ENCODE assay signal across 8 cellular contexts in the genomic region with DNA sequence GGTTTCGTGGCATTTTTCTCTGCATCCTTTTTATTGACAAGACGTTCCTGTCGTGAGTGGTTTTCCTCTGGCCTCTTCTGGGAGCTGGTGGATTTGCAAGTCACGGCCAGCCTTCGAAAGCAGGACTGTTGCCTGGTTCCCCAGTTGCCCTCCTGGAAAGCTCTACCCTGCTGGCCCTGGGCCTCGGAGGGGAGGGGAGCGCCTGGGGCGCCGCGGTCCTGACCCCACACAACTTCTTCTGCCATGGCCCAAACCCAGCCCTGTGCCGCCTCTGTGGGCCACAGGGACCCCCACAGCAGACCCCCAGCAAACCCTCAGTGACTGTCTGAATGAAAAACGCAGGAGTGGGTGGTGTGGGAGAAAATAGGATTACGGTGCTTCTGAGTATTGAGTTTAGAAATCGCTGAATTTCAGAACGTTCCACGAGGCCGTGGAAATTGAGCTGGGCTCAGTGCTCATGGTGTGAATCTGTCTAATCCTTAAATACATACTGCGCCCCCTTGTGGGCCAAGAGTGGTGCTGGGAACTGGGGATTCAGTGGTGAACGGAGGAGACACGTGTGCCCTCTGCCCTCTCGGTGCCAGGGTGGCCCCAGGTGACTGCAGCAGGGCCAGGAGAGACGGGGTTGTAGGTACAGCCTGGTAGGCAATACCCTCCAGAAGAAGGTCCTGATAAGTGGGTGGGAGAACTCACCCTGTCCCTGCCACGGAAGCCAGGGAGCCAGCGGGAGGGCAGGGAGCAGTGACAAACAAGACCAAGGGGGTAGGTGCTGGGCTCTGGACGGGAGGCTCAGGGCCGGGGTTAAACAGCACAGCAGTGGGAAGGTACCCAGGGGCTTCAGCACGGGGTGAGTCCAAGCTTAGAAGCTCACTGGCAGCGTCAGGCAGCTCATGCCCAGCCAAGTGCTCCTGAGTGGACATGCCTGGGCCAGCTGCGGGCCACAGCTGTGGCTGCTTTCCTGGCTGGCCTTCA.
DNase-seq lines count a peak whose midpoint lies in the region; ATAC-seq, FAIRE-seq and TF ChIP-seq lines count a peak whose summit lies in the region.

No MANE protein-coding gene starts in this region.

- peaks cover 2 to 19% (median 6%) of the 10 kb centered on the region in 3 donors for H3K27me3 Mint-ChIP-seq in immature natural killer cell (ENCODE audit: low read depth in 3 of 3)

- H3K27ac Mint-ChIP-seq in immature natural killer cell = peak overlapping the region in 2 of 6 donors; percentile 13 to 16

- no peak overlapping the region for H3K4me3 ChIP-seq in K562

- peaks cover 3% of the 10 kb centered on the region; the same call in 1 of the 2 replicates for H4K20me1 ChIP-seq in K562 (replicated peaks; ENCODE audit: control insufficient read depth, insufficient read depth, low read length)

- TF ChIP-seq CTCF in GM10266 (IDR thresholded peaks at IDR 0.05; ENCODE audit: control insufficient read depth, insufficient read depth, low read depth, missing control alignments) (peak; percentile 66), K562 (IDR thresholded peaks at IDR 0.05 in 2 of 3, conservative IDR thresholded peaks at IDR 0.05 in 1 of 3; ENCODE audit: insufficient read depth in 2 of 3, low read depth in 1 of 3, low read length in 3 of 3) (peak; percentile 66 to 82 (median 73))

- BruUV-seq in K562 (replicated peaks; lab: Mats Ljungman, UMichigan) = no TSS peak

- H3K4me1 ChIP-seq in K562 (replicated peaks in 1 of 2; ENCODE audit: control insufficient read depth in 2 of 2, insufficient read depth in 2 of 2, low read length in 2 of 2) = peaks cover 0 to 7% of the 10 kb centered on the region in 2 experiments; a peak in 1 of 5 replicates

- H3K9me1 ChIP-seq in K562 (ENCODE audit: control insufficient read depth, insufficient read depth, low read length) = no peaks in the 10 kb centered on the region

- peaks cover 28 to 47% of the 10 kb centered on the region in 2 experiments for H3K27me3 ChIP-seq in K562 (ENCODE audit: control insufficient read depth in 2 of 2, insufficient read depth in 2 of 2, low read length in 2 of 2)

- peaks cover 7 to 13% of the 10 kb centered on the region in 2 donors for H3K4me1 Mint-ChIP-seq in immature natural killer cell

- no peak overlapping the region; the same call in 1 of the 2 replicates for H2AFZ ChIP-seq in K562 (ENCODE audit: low read depth, low read length)

- H3K27ac ChIP-seq in K562 (ENCODE audit: extremely low read depth, low read depth, low read length) = no peak overlapping the region

- H3K9ac ChIP-seq in K562 (ENCODE audit: insufficient read depth in 1 of 2, low read depth in 2 of 2, low read length in 2 of 2) = no peak overlapping the region

- H3K4me2 ChIP-seq in K562 (ENCODE audit: insufficient read depth, low read length) = no peak overlapping the region

- WGBS in K562 (ENCODE audit: insufficient coverage, low coverage, missing lambda C conversion rate) = under 1% methylated on average over 29 of the region's 29 CpGs

- POLR2A ChIA-PET in K562 (lab: Yijun Ruan, JAX) = interaction anchor here (1.1 to 1.2 kb wide), 3 partner anchors 9 to 18 kb away, joined by 3 to 5 read pairs (median 5); no protein-coding TSS in a partner anchor

- intact Hi-C loops in K562 (cut with micrococcal nuclease) = no loop called here

- in situ Hi-C loops in K562 (cut with MboI) = no loop called here

- peak; percentile 89 for FAIRE-seq in K562 (lab: Jason Lieb, UNC)

- TF ChIP-seq EP300 in K562 (IDR thresholded peaks at IDR 0.05; ENCODE audit: low read length) = no peak

- ATAC-seq in K562 = peak; percentile 96
- ATAC-seq in HG02884 (IDR thresholded peaks at IDR 0.05; ENCODE audit: unreplicated experiment) = no peak
- ATAC-seq in GM21528 (IDR thresholded peaks at IDR 0.05; ENCODE audit: low FRiP score, unreplicated experiment) = no peak

- H3K36me3 ChIP-seq in K562 (ENCODE audit: control insufficient read depth, insufficient read depth, low read length) = no peaks in the 10 kb centered on the region

- no peaks in the 10 kb centered on the region for H3K36me3 Mint-ChIP-seq in immature natural killer cell

- H3K4me3 Mint-ChIP-seq in immature natural killer cell = no peak overlapping the region

- TF ChIP-seq RAD21 in K562 (CRISPR knock-in tag; conservative IDR thresholded peaks at IDR 0.05 in 1 of 2, IDR thresholded peaks at IDR 0.05 in 1 of 2) = peak in 1 of 2 experiments; percentile 53; a peak in 2 of 4 replicates

- no peak for TF ChIP-seq POLR2A in K562 (conservative IDR thresholded peaks at IDR 0.05)

- peaks cover 0 to 2% (median under 1%) of the 10 kb centered on the region in 6 donors for H3K9me3 Mint-ChIP-seq in immature natural killer cell

- CTCF ChIA-PET in K562 (lab: Yijun Ruan, JAX; ENCODE audit: low intra/inter-chr PET ratio) = interaction anchor here (1.2 kb wide), 1 partner anchor 60 kb away, joined by 3 read pairs; no protein-coding TSS in a partner anchor

- DNase-seq in GM10266 (ENCODE audit: extremely low spot score) = peak; percentile 81
- DNase-seq in NCI-H128 (lab: John Stamatoyannopoulos, UW; ENCODE audit: unreplicated experiment) = peak; percentile 28
- DNase-seq in UCSD-AML1 (lab: John Stamatoyannopoulos, UW; ENCODE audit: unreplicated experiment) = peak; percentile 75
- peak; percentile 64 to 86 (median 71) for DNase-seq in K562 (ENCODE audit: extremely low read depth in 1 of 4, low spot score in 3 of 4)
- DNase-seq in immature natural killer cell = peak; percentile 19 to 28 (median 24)
- DNase-seq in stimulated activated CD4-positive, alpha-beta T cell treated with anti-CD3 and anti-CD28 coated beads, Interleukin-15, amount 100 ng/mL, for 24 hours = peak; percentile 88

- no peaks in the 10 kb centered on the region for H3K9me3 ChIP-seq in K562 (replicated peaks; ENCODE audit: control insufficient read depth, insufficient read depth, low read depth, low read length)

- no peaks in the 10 kb centered on the region for H3K79me2 ChIP-seq in K562 (ENCODE audit: control insufficient read depth, insufficient read depth, low read length)

TF ChIP-seq in K562, 482 proteins besides CTCF, POLR2A, EP300 and RAD21 (continues in another document):
- TF ChIP-seq, protein P1, sequence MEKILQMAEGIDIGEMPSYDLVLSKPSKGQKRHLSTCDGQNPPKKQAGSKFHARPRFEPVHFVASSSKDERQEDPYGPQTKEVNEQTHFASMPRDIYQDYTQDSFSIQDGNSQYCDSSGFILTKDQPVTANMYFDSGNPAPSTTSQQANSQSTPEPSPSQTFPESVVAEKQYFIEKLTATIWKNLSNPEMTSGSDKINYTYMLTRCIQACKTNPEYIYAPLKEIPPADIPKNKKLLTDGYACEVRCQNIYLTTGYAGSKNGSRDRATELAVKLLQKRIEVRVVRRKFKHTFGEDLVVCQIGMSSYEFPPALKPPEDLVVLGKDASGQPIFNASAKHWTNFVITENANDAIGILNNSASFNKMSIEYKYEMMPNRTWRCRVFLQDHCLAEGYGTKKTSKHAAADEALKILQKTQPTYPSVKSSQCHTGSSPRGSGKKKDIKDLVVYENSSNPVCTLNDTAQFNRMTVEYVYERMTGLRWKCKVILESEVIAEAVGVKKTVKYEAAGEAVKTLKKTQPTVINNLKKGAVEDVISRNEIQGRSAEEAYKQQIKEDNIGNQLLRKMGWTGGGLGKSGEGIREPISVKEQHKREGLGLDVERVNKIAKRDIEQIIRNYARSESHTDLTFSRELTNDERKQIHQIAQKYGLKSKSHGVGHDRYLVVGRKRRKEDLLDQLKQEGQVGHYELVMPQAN (IDR thresholded peaks at IDR 0.05; ENCODE audit: borderline replicate concordance) = no peak
- TF ChIP-seq ZNF24 (IDR thresholded peaks at IDR 0.05) (no peak), BHLHE40 (IDR thresholded peaks at IDR 0.05; ENCODE audit: low read length) (peak; percentile 12; the same call in 1 of the 2 replicates), L3MBTL2 (IDR thresholded peaks at IDR 0.05) (peak; percentile 80), RB1 (IDR thresholded peaks at IDR 0.05; ENCODE audit: low read depth) (0 out of 2 replicates have a peak, but pooled peaks have one; percentile 43), MEIS2 (IDR thresholded peaks at IDR 0.05; ENCODE audit: partially characterized antibody) (no peak), SMC3 (conservative IDR thresholded peaks at IDR 0.05; ENCODE audit: insufficient read depth, low read depth, low read length) (peak; percentile 57; the same call in 1 of the 2 replicates), E2F6 (IDR thresholded peaks at IDR 0.05; ENCODE audit: borderline replicate concordance in 1 of 2, extremely low read depth in 1 of 2, insufficient read depth in 1 of 2, insufficient read length in 1 of 2, low read depth in 1 of 2, low read length in 1 of 2, poor library complexity in 1 of 2, severe bottlenecking in 1 of 2) (peak in 1 of 2 experiments; percentile 36), TFAM (CRISPR knock-in tag; conservative IDR thresholded peaks at IDR 0.05) (no peak), ZNF717 (CRISPR knock-in tag; IDR thresholded peaks at IDR 0.05) (no peak)
- TF ChIP-seq, protein P2, sequence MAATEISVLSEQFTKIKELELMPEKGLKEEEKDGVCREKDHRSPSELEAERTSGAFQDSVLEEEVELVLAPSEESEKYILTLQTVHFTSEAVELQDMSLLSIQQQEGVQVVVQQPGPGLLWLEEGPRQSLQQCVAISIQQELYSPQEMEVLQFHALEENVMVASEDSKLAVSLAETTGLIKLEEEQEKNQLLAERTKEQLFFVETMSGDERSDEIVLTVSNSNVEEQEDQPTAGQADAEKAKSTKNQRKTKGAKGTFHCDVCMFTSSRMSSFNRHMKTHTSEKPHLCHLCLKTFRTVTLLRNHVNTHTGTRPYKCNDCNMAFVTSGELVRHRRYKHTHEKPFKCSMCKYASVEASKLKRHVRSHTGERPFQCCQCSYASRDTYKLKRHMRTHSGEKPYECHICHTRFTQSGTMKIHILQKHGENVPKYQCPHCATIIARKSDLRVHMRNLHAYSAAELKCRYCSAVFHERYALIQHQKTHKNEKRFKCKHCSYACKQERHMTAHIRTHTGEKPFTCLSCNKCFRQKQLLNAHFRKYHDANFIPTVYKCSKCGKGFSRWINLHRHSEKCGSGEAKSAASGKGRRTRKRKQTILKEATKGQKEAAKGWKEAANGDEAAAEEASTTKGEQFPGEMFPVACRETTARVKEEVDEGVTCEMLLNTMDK (IDR thresholded peaks at IDR 0.05; ENCODE audit: borderline replicate concordance, insufficient read depth, low read depth, low read length, poor library complexity, severe bottlenecking) = peak; percentile 95

Comparison
In these comparisons a context has a peak if more than half of its experiments do, and no peak if none do; other contexts are left out.
1. DNase-seq: peak in every context shown above with its lines; median percentile 88 in stimulated activated CD4-positive, alpha-beta T cell treated with anti-CD3 and anti-CD28 coated beads, Interleukin-15, amount 100 ng/mL, for 24 hours; 81 in GM10266; 75 in UCSD-AML1; 71 in K562; 28 in NCI-H128; 24 in immature natural killer cell.